Comparison of ENCODE assay signal across 29 cellular contexts in genomic region chr15:89806565-89807550, GRCh38. TPM values are rescaled to one million over a fixed set of nuclear protein-coding genes. Genes with fewer than 3 reads are reported as not detected.
DNase-seq lines count a peak whose midpoint lies in the region; ATAC-seq, FAIRE-seq and TF ChIP-seq lines count a peak whose summit lies in the region.
"Had no signal": no experiment of that assay in that cellular context is flagged by ENCODE, and none has a peak within 500 bp of the region (broad histone marks: within the 10 kb centered on the region; RNA-seq: fewer than 3 reads in every experiment).

No MANE protein-coding gene starts in this region.

- H3K18ac ChIP-seq in mesenchymal stem cell (ENCODE audit: low read depth in 1 of 2, low read length in 2 of 2), result no peak overlapping the region

- H3K4me1 Mint-ChIP-seq in stimulated activated naive B cell treated with anti-CD40 and anti-IgM and Interleukin-4, amounts not matched to agents 10 μg/mL and 1 μg/mL and 100 μg/mL, for 72 hours, result peaks cover 0 to 1% of the 10 kb centered on the region in 2 donors
- H3K4me1 Mint-ChIP-seq: activated naive CD8-positive, alpha-beta T cell treated with anti-CD3 and anti-CD28 coated beads, Interleukin-2, amount 10 ng/mL, durations not matched to agents 7 days and 5 days; IgD-negative memory B cell had no signal

- no peak overlapping the region for H3K27ac Mint-ChIP-seq in stimulated activated naive B cell treated with anti-CD40 and anti-IgM and Interleukin-4, amounts not matched to agents 10 μg/mL and 1 μg/mL and 100 μg/mL, for 72 hours
- H3K27ac Mint-ChIP-seq: activated naive CD8-positive, alpha-beta T cell treated with anti-CD3 and anti-CD28 coated beads, Interleukin-2, amount 10 ng/mL, durations not matched to agents 7 days and 5 days; activated T-helper 2 cell treated with anti-CD3 and anti-CD28 coated beads, Interferon-gamma antibody, Interleukin-2, Interleukin-4, amounts not matched to agents 10 μg/mL and 5 μg/mL and 100 μg/mL, durations not matched to agents 14 hours and 24 hours and 36 hours; CD8-positive, alpha-beta T cell; stimulated activated naive CD8-positive, alpha-beta T cell treated with anti-CD3 and anti-CD28 coated beads, Interleukin-15, Interleukin-2, amounts not matched to agents 100 ng/mL and 50 ng/mL, for 24 hours had no signal

- H3K36me3 ChIP-seq in duodenal mucosa (ENCODE audit: control insufficient read depth in 1 of 2, insufficient read depth in 2 of 2, low read length in 2 of 2) (peaks cover 29 to 35% of the 10 kb centered on the region in 2 donors), mesenchymal stem cell (ENCODE audit: control insufficient read depth in 1 of 2, insufficient read depth in 2 of 2, low read depth in 1 of 2, low read length in 2 of 2) (peaks cover 27 to 89% of the 10 kb centered on the region in 2 experiments), spleen (peaks cover 0 to 56% (median 0%) of the 10 kb centered on the region in 6 donors)
- H3K36me3 ChIP-seq: esophagus squamous epithelium, gastrocnemius medialis had no signal

- H3K14ac ChIP-seq in mesenchymal stem cell (ENCODE audit: low read length in 2 of 2), result no peak overlapping the region

- H4K91ac ChIP-seq in mesenchymal stem cell (ENCODE audit: low read length), result no peak overlapping the region

- H2BK15ac ChIP-seq in mesenchymal stem cell (ENCODE audit: low read depth, poor library complexity, severe bottlenecking), result no peak overlapping the region

- H2BK5ac ChIP-seq in mesenchymal stem cell (ENCODE audit: low read depth, low read length, poor library complexity, severe bottlenecking), result no peak overlapping the region

- WGBS in mesenchymal stem cell, result 92% methylated on average over 20 of the region's 22 CpGs
- 83 to 88% (median 87%) methylated on average over 22 of the region's 22 CpGs for WGBS in spleen, 5 donors

- no peak overlapping the region for H2AFZ ChIP-seq in mesenchymal stem cell (ENCODE audit: low read depth, low read length)

- no peak overlapping the region for H3K23ac ChIP-seq in mesenchymal stem cell (ENCODE audit: low read length in 2 of 2)

- intact Hi-C loops in spleen (cut with DNase I; ENCODE audit: low total_unique reads), result no loop called here

- H3K9ac ChIP-seq in duodenal mucosa (ENCODE audit: low read depth in 1 of 2, low read length in 2 of 2) (peak overlapping the region; percentile 80 to 94), mesenchymal stem cell (ENCODE audit: low read length) (peak overlapping the region; percentile 22)

- TF ChIP-seq POLR2A in spleen (IDR thresholded peaks at IDR 0.05) (no peak), GM12892 (IDR thresholded peaks at IDR 0.05; ENCODE audit: low read depth, low read length) (no peak)

- H3K27me3 Mint-ChIP-seq in stimulated activated naive B cell treated with anti-CD40 and anti-IgM and Interleukin-4, amounts not matched to agents 10 μg/mL and 1 μg/mL and 100 μg/mL, for 72 hours, result peaks cover 19 to 20% of the 10 kb centered on the region in 2 donors
- H3K27me3 Mint-ChIP-seq: activated naive CD8-positive, alpha-beta T cell treated with anti-CD3 and anti-CD28 coated beads, Interleukin-2, amount 10 ng/mL, durations not matched to agents 7 days and 5 days had no signal

- no peak overlapping the region for H4K8ac ChIP-seq in mesenchymal stem cell (ENCODE audit: low read length)

- H3K9me3 Mint-ChIP-seq in stimulated activated naive B cell treated with anti-CD40 and anti-IgM and Interleukin-4, amounts not matched to agents 10 μg/mL and 1 μg/mL and 100 μg/mL, for 72 hours, result peaks cover 0 to 3% of the 10 kb centered on the region in 2 donors
- H3K9me3 Mint-ChIP-seq: activated naive CD8-positive, alpha-beta T cell treated with anti-CD3 and anti-CD28 coated beads, Interleukin-2, amount 10 ng/mL, durations not matched to agents 7 days and 5 days; activated T-helper 2 cell treated with anti-CD3 and anti-CD28 coated beads, Interferon-gamma antibody, Interleukin-2, Interleukin-4, amounts not matched to agents 10 μg/mL and 5 μg/mL and 100 μg/mL, durations not matched to agents 14 hours and 24 hours and 36 hours; CD8-positive, alpha-beta T cell; IgD-negative memory B cell; stimulated activated naive CD8-positive, alpha-beta T cell treated with anti-CD3 and anti-CD28 coated beads, Interleukin-15, Interleukin-2, amounts not matched to agents 100 ng/mL and 50 ng/mL, for 24 hours had no signal

- no peak overlapping the region for H3K4me3 Mint-ChIP-seq in stimulated activated naive B cell treated with anti-CD40 and anti-IgM and Interleukin-4, amounts not matched to agents 10 μg/mL and 1 μg/mL and 100 μg/mL, for 72 hours
- H3K4me3 Mint-ChIP-seq: activated naive CD8-positive, alpha-beta T cell treated with anti-CD3 and anti-CD28 coated beads, Interleukin-2, amount 10 ng/mL, durations not matched to agents 7 days and 5 days; CD8-positive, alpha-beta T cell; IgD-negative memory B cell; stimulated activated naive CD8-positive, alpha-beta T cell treated with anti-CD3 and anti-CD28 coated beads, Interleukin-15, Interleukin-2, amounts not matched to agents 100 ng/mL and 50 ng/mL, for 24 hours had no signal

- H2AK5ac ChIP-seq in mesenchymal stem cell (ENCODE audit: low read length, severe bottlenecking), result no peak overlapping the region

- no peaks in the 10 kb centered on the region for H3K27me3 ChIP-seq in duodenal mucosa (ENCODE audit: control insufficient read depth in 1 of 2, insufficient read depth in 2 of 2, low read length in 2 of 2)
- no peaks in the 10 kb centered on the region for H3K27me3 ChIP-seq in mesenchymal stem cell (ENCODE audit: control insufficient read depth in 1 of 2, insufficient read depth in 1 of 2, low read length in 2 of 2)
- peaks cover 0 to 27% (median 0%) of the 10 kb centered on the region in 7 donors for H3K27me3 ChIP-seq in spleen (replicated peaks in 1 of 7)
- H3K27me3 ChIP-seq: gastrocnemius medialis had no signal

- H3K4me3 ChIP-seq in duodenal mucosa (ENCODE audit: low read depth in 1 of 2, low read length in 2 of 2) (peak overlapping the region; percentile 78 to 92), mesenchymal stem cell (ENCODE audit: insufficient read depth in 1 of 2, low read depth in 1 of 2, low read length in 2 of 2) (no peak overlapping the region), spleen (no peak overlapping the region)
- H3K4me3 ChIP-seq: esophagus squamous epithelium, gastrocnemius medialis, smooth muscle cell, tibial artery had no signal

- no peak for FAIRE-seq in GM12892 (lab: Jason Lieb, UNC)
- FAIRE-seq: islet of Langerhans, RCC 7860 had no signal

- DNase-seq in RWPE1 (ENCODE audit: low spot score) (no peak), mesenchymal stem cell (no peak), spleen (peak; percentile 53), GM12892 (ENCODE audit: insufficient read length) (no peak), NCI-H2029 (lab: John Stamatoyannopoulos, UW) (no peak)
- no peak for DNase-seq in stimulated activated naive B cell treated with anti-CD40 and anti-IgM and Interleukin-4, amounts not matched to agents 10 μg/mL and 1 μg/mL and 100 μg/mL, for 72 hours
- DNase-seq: activated CD4-positive, alpha-beta T cell treated with anti-CD3 and anti-CD28 coated beads, Interleukin-2, amount 50 U/mL, for 4 hours; activated CD8-positive, alpha-beta memory T cell treated with anti-CD3 and anti-CD28 coated beads, Interleukin-2, amount 50 U/mL, for 4 hours; activated naive CD8-positive, alpha-beta T cell treated with anti-CD3 and anti-CD28 coated beads, Interleukin-2, amount 10 ng/mL, durations not matched to agents 7 days and 5 days; CD8-positive, alpha-beta T cell; DMS53; esophagus squamous epithelium; gastrocnemius medialis; GF-D8; NCI-H1417; NCI-H510A treated with DMSO at 0.1 percent for 48 hours; stimulated activated CD4-positive, alpha-beta T cell treated with anti-CD3 and anti-CD28 coated beads, Interleukin-4, amount 100 ng/mL, for 24 hours; tibial artery had no signal

- peaks cover 0 to 1% of the 10 kb centered on the region in 2 donors for H3K36me3 Mint-ChIP-seq in stimulated activated naive B cell treated with anti-CD40 and anti-IgM and Interleukin-4, amounts not matched to agents 10 μg/mL and 1 μg/mL and 100 μg/mL, for 72 hours
- H3K36me3 Mint-ChIP-seq: activated naive CD8-positive, alpha-beta T cell treated with anti-CD3 and anti-CD28 coated beads, Interleukin-2, amount 10 ng/mL, durations not matched to agents 7 days and 5 days; CD8-positive, alpha-beta T cell had no signal

- peak overlapping the region; percentile 17 for H3K4me2 ChIP-seq in mesenchymal stem cell (ENCODE audit: low read length, poor library complexity, severe bottlenecking)
- H3K4me2 ChIP-seq: smooth muscle cell had no signal

- no peak overlapping the region for H3K4ac ChIP-seq in mesenchymal stem cell (ENCODE audit: low read depth in 1 of 2, low read length in 2 of 2)

- H3K4me1 ChIP-seq in duodenal mucosa (ENCODE audit: control insufficient read depth in 1 of 2, insufficient read depth in 2 of 2, low read length in 2 of 2) (peaks cover 37 to 51% of the 10 kb centered on the region in 2 donors), mesenchymal stem cell (ENCODE audit: control insufficient read depth, insufficient read depth, low read depth, low read length) (peaks cover 28% of the 10 kb centered on the region), spleen (peaks cover 0 to 21% (median 0%) of the 10 kb centered on the region in 6 donors)
- H3K4me1 ChIP-seq: gastrocnemius medialis had no signal

- H3K79me1 ChIP-seq in mesenchymal stem cell (replicated peaks; ENCODE audit: low read length, poor library complexity, severe bottlenecking), result peaks cover 2% of the 10 kb centered on the region

- POLR2A ChIA-PET in RWPE1 (lab: Yijun Ruan, JAX; ENCODE audit: low non-redundant PET), result no interaction called here

- TF ChIP-seq CTCF in RWPE1 (conservative IDR thresholded peaks at IDR 0.05; ENCODE audit: low read depth) (no peak), spleen (IDR thresholded peaks at IDR 0.05 in 8 of 11, conservative IDR thresholded peaks at IDR 0.05 in 3 of 11) (no peak)

- H3K27ac ChIP-seq in RWPE1 (peak overlapping the region; percentile 89), duodenal mucosa (ENCODE audit: low read depth, low read length) (peak overlapping the region; percentile 77), mesenchymal stem cell (ENCODE audit: low read length, poor library complexity, severe bottlenecking) (no peak overlapping the region), spleen (no peak overlapping the region)
- H3K27ac ChIP-seq: esophagus squamous epithelium, gastrocnemius medialis, HL-60, tibial artery had no signal

- no peak for ATAC-seq in stimulated activated naive B cell treated with anti-CD40 and anti-IgM and Interleukin-4, amounts not matched to agents 10 μg/mL and 1 μg/mL and 100 μg/mL, for 72 hours (replicated peaks)
- ATAC-seq: CD8-positive, alpha-beta T cell; gastrocnemius medialis; SK-N-SH treated with all-trans-retinoic acid at 6 μM for 48 hours had no signal

- CTCF ChIA-PET in RWPE1 (lab: Yijun Ruan, JAX), result no interaction called here

- no peak overlapping the region for H2BK12ac ChIP-seq in mesenchymal stem cell (ENCODE audit: low read length in 2 of 2)

- no peaks in the 10 kb centered on the region for H3K9me3 ChIP-seq in duodenal mucosa (ENCODE audit: control insufficient read depth in 1 of 2, low read length in 2 of 2)
- no peaks in the 10 kb centered on the region for H3K9me3 ChIP-seq in mesenchymal stem cell (ENCODE audit: control insufficient read depth, low read length)
- H3K9me3 ChIP-seq in spleen, result no peaks in the 10 kb centered on the region
- H3K9me3 ChIP-seq: esophagus squamous epithelium, gastrocnemius medialis, tibial artery had no signal

- H2BK120ac ChIP-seq in mesenchymal stem cell (ENCODE audit: low read depth, low read length), result no peak overlapping the region

RNA-seq across cellular contexts. Expression of gene ANPEP, which starts 7.8 kb away (rescaled TPM):
- 63.7 TPM for polyA plus RNA-seq in mesenchymal stem cell (2013, experiment 1 of 2)
- polyA plus RNA-seq in mesenchymal stem cell (2013, experiment 2 of 2), result 61.6 TPM
- total RNA-seq in spleen, result 100 to 1,000 TPM in 1 of 7 donors, 10 to 100 TPM in 6; 16.6 to 226 (median 35.1) TPM
- polyA plus RNA-seq in spleen, result 10 to 100 TPM in 1 of 3 donors, 1 to 10 TPM in 2; 1.3 to 11.0 (median 7.7) TPM
- polyA plus RNA-seq in GM12892 (2012; ENCODE audit: missing spikeins), result not detected
- polyA plus RNA-seq: neural cell had no signal

RNA-seq across cellular contexts. Expression of gene MESP2, which starts 30.7 kb away (rescaled TPM):
- 0.12 TPM for polyA plus RNA-seq in mesenchymal stem cell (2013, experiment 1 of 2)
- polyA plus RNA-seq in mesenchymal stem cell (2013, experiment 2 of 2), result 0.07 TPM
- not detected for total RNA-seq in spleen
- polyA plus RNA-seq in spleen, result under 1 TPM in 1 of 3 donors, not detected in 2; 0.05 TPM
- not detected for polyA plus RNA-seq in GM12892 (2012; ENCODE audit: missing spikeins)
- total RNA-seq: activated naive CD8-positive, alpha-beta T cell treated with anti-CD3 and anti-CD28 coated beads, Interleukin-2, amount 10 ng/mL, durations not matched to agents 7 days and 5 days; CD8-positive, alpha-beta T cell; gastrocnemius medialis; smooth muscle cell; T-helper 2 cell treated with Interferon-gamma antibody and Interleukin-4, amounts not matched to agents 100 ng/mL and 5 ng/mL, for 36 hours had no signal
- polyA plus RNA-seq: IgD-negative memory B cell, neural cell had no signal

RNA-seq across cellular contexts. Expression of gene MESP1, which starts 55.8 kb away (rescaled TPM):
- polyA plus RNA-seq in mesenchymal stem cell (2013, experiment 1 of 2), result 0.03 TPM
- polyA plus RNA-seq in mesenchymal stem cell (2013, experiment 2 of 2), result 0.03 TPM
- 1 to 10 TPM in 1 of 7 donors, under 1 TPM in 6; 0.19 to 1.0 (median 0.60) TPM for total RNA-seq in spleen
- polyA plus RNA-seq in spleen, result 1 to 10 TPM in 1 of 3 donors, under 1 TPM in 2; 0.45 to 1.2 (median 0.61) TPM
- polyA plus RNA-seq in GM12892 (2012; ENCODE audit: missing spikeins), result 0.85 TPM
- total RNA-seq: smooth muscle cell had no signal

Comparison
In these comparisons a context has a peak if more than half of its experiments do, and no peak if none do; other contexts are left out.
1. H3K27ac ChIP-seq: peak in RWPE1 (single experiment) and duodenal mucosa (single experiment); none in mesenchymal stem cell (single experiment) and spleen (0 of 8).
2. H3K4me3 ChIP-seq: peak in duodenal mucosa (2 of 2); none in mesenchymal stem cell (0 of 2) and spleen (0 of 8).